23 cellular contexts compared by ENCODE assay signal in the genomic region with DNA sequence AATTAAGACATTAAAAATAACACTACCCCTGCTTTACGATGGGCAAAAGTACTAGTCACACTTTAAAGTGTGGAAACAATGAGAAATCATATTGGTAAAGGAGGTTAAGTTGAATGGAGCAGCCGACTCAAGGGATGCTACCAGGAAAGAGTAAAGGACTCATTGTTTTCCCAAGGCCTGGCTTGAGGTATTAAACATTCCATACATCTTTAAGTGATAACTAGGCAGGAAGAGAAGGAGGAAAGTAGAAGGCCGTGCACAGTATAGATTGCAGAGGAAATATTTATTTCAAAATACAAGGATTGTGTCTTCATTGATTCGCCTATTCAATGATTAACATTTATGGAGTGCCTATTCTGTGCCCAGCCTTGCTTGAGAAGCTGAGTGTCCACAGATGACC.
"Had no signal": no experiment of that assay in that cellular context is flagged by ENCODE, and none has a peak within 500 bp of the region (broad histone marks: within the 10 kb centered on the region; RNA-seq: fewer than 3 reads in every experiment).

No MANE protein-coding gene starts in this region.

- H3K4me1 Mint-ChIP-seq: activated naive CD8-positive, alpha-beta T cell treated with anti-CD3 and anti-CD28 coated beads, Interleukin-2, amount 10 ng/mL, durations not matched to agents 7 days and 5 days had no signal

- H3K27me3 ChIP-seq: adrenal gland had no signal

- ATAC-seq: activated CD8-positive, alpha-beta T cell treated with anti-CD3 and anti-CD28 coated beads, Interleukin-2, amount 10 ng/mL, durations not matched to agents 7 days and 5 days; WTC11 had no signal

- H3K9me3 Mint-ChIP-seq: activated naive CD8-positive, alpha-beta T cell treated with anti-CD3 and anti-CD28 coated beads, Interleukin-2, amount 10 ng/mL, durations not matched to agents 7 days and 5 days; T-helper 1 cell treated with Interleukin-12 subunit alpha and Interleukin-12 subunit beta and Interleukin-4 antibody, amounts not matched to agents 30 μg/mL and 1 μg/mL, for 36 hours; WTC11 had no signal

- H3K36me3 ChIP-seq: adrenal gland had no signal

- H3K36me3 Mint-ChIP-seq: activated naive CD8-positive, alpha-beta T cell treated with anti-CD3 and anti-CD28 coated beads, Interleukin-2, amount 10 ng/mL, durations not matched to agents 7 days and 5 days; WTC11 had no signal

- H3K27ac Mint-ChIP-seq: activated CD8-positive, alpha-beta T cell treated with anti-CD3 and anti-CD28 coated beads, Interleukin-2, amount 10 ng/mL, durations not matched to agents 7 days and 5 days; activated naive CD8-positive, alpha-beta T cell treated with anti-CD3 and anti-CD28 coated beads, Interleukin-2, amount 10 ng/mL, durations not matched to agents 7 days and 5 days; T-helper 1 cell treated with Interleukin-12 subunit alpha and Interleukin-12 subunit beta and Interleukin-4 antibody, amounts not matched to agents 30 μg/mL and 1 μg/mL, for 36 hours; WTC11 had no signal

- H3K4me3 ChIP-seq: adrenal gland had no signal

- DNase-seq: activated CD4-positive, alpha-beta T cell treated with anti-CD3 and anti-CD28 coated beads for 48 hours; activated CD4-positive, alpha-beta T cell treated with anti-CD3 and anti-CD28 coated beads, Interleukin-2, amount 50 U/mL, for 4 hours; activated CD4-positive, CD25-positive, alpha-beta regulatory T cell treated with anti-CD3 and anti-CD28 coated beads, Interleukin-2, amount 50 U/mL, for 72 hours; activated CD8-positive, alpha-beta memory T cell treated with anti-CD3 and anti-CD28 coated beads, Interleukin-2, amount 50 U/mL, for 48 hours; activated CD8-positive, alpha-beta T cell treated with anti-CD3 and anti-CD28 coated beads, Interleukin-2, amount 10 ng/mL, durations not matched to agents 7 days and 5 days; activated naive CD4-positive, alpha-beta T cell treated with anti-CD3 and anti-CD28 coated beads, Interleukin-2, amount 50 U/mL, for 16 hours; activated naive CD8-positive, alpha-beta T cell treated with anti-CD3 and anti-CD28 coated beads, Interleukin-2, amount 10 ng/mL, durations not matched to agents 7 days and 5 days; activated T-cell treated with anti-CD3 and anti-CD28 coated beads, Interleukin-2, amount 50 U/mL, for 1 hour; adrenal gland; anterior cingulate cortex; caudate nucleus; Kasumi-1; KBM-7; MV-4-11; NCI-H1105; NCI-H1436; NCI-H1694 treated with DMSO at 0.1 percent for 48 hours; NCI-H2029 treated with DMSO at 0.1 percent for 48 hours; NCI-H510A treated with DMSO at 0.1 percent for 48 hours; NCI-H69; SHP77 treated with DMSO at 0.1 percent for 48 hours had no signal

- H3K4me1 ChIP-seq: adrenal gland had no signal

- H3K9me3 ChIP-seq: adrenal gland had no signal

- H3K27ac ChIP-seq: adrenal gland had no signal

- H3K4me3 Mint-ChIP-seq: activated CD8-positive, alpha-beta T cell treated with anti-CD3 and anti-CD28 coated beads, Interleukin-2, amount 10 ng/mL, durations not matched to agents 7 days and 5 days; activated naive CD8-positive, alpha-beta T cell treated with anti-CD3 and anti-CD28 coated beads, Interleukin-2, amount 10 ng/mL, durations not matched to agents 7 days and 5 days; T-helper 1 cell treated with Interleukin-12 subunit alpha and Interleukin-12 subunit beta and Interleukin-4 antibody, amounts not matched to agents 30 μg/mL and 1 μg/mL, for 36 hours; WTC11 had no signal
